27 cellular contexts compared by ENCODE assay signal in the genomic region with DNA sequence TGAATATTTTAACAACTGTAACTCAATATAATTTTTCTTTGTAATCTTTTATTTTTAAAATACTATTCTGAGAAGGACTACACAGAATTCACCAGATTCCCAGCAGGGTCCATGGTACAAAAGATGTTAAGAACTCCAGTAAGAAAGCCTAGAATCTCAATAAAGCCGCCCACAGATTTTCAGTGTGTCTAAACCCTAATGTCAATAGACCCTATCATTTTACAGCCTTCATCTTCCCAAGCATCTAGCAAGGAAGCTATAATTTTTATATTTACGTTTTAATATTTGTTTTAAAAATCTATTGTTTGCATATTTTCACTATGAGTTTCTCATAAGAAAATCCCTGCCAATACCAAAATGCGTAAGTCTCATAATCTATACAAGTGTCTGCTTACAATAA.
"Had no signal": no experiment of that assay in that cellular context is flagged by ENCODE, and none has a peak within 500 bp of the region (broad histone marks: within the 10 kb centered on the region; RNA-seq: fewer than 3 reads in every experiment).

No MANE protein-coding gene starts in this region.

- H3K9me3 ChIP-seq: ascending aorta had no signal

- ATAC-seq: activated CD8-positive, alpha-beta memory T cell treated with anti-CD3 and anti-CD28 coated beads, Interleukin-2, amount 10 ng/mL, durations not matched to agents 7 days and 5 days; activated CD8-positive, alpha-beta T cell treated with anti-CD3 and anti-CD28 coated beads, Interleukin-2, amount 10 ng/mL, durations not matched to agents 7 days and 5 days; activated naive CD8-positive, alpha-beta T cell treated with anti-CD3 and anti-CD28 coated beads, Interleukin-2, amount 50 U/mL, for 24 hours had no signal

- H3K27ac ChIP-seq: ascending aorta, cardiac muscle cell had no signal

- H3K4me1 ChIP-seq: ascending aorta had no signal

- H3K36me3 ChIP-seq: ascending aorta, cardiac muscle cell had no signal

- H3K4me3 ChIP-seq: ascending aorta, cardiac muscle cell had no signal

- H3K27me3 ChIP-seq: ascending aorta, cardiac muscle cell had no signal

- DNase-seq: activated B cell treated with CpG ODN at 0.5 μM for 24 hours; activated CD4-positive, alpha-beta memory T cell treated with anti-CD3 and anti-CD28 coated beads, Interleukin-2, amount 10 ng/mL, durations not matched to agents 7 days and 5 days; activated CD4-positive, alpha-beta T cell treated with anti-CD3 and anti-CD28 coated beads for 4 hours; activated CD4-positive, alpha-beta T cell treated with anti-CD3 and anti-CD28 coated beads, Interleukin-2, amount 10 ng/mL, durations not matched to agents 7 days and 5 days; activated CD4-positive, alpha-beta T cell treated with anti-CD3 and anti-CD28 coated beads, Interleukin-2, amount 50 U/mL, for 48 hours; activated CD4-positive, CD25-positive, alpha-beta regulatory T cell treated with anti-CD3 and anti-CD28 coated beads, Interleukin-2, amount 50 U/mL, for 72 hours; activated CD8-positive, alpha-beta memory T cell treated with anti-CD3 and anti-CD28 coated beads for 24 hours; activated CD8-positive, alpha-beta memory T cell treated with anti-CD3 and anti-CD28 coated beads, Interleukin-2, amount 10 ng/mL, durations not matched to agents 7 days and 5 days; activated CD8-positive, alpha-beta memory T cell treated with anti-CD3 and anti-CD28 coated beads, Interleukin-2, amount 50 U/mL, for 48 hours; activated CD8-positive, alpha-beta T cell treated with anti-CD3 and anti-CD28 coated beads, Interleukin-2, amount 10 ng/mL, durations not matched to agents 7 days and 5 days; activated effector memory CD4-positive, alpha-beta T cell treated with Interleukin-2 at 50 U/mL for 16 hours; activated gamma-delta T cell; activated naive CD4-positive, alpha-beta T cell treated with anti-CD3 and anti-CD28 coated beads, Interleukin-2, amount 10 ng/mL, durations not matched to agents 7 days and 5 days; activated naive CD4-positive, alpha-beta T cell treated with Interleukin-2 at 50 U/mL for 16 hours; activated naive CD8-positive, alpha-beta T cell treated with anti-CD3 and anti-CD28 coated beads, Interleukin-2, amount 10 ng/mL, durations not matched to agents 7 days and 5 days; activated naive CD8-positive, alpha-beta T cell treated with anti-CD3 and anti-CD28 coated beads, Interleukin-2, amount 50 U/mL, for 24 hours; activated T-cell treated with anti-CD3 and anti-CD28 coated beads, Interleukin-2, amount 50 U/mL, for 24 hours; activated T-cell treated with anti-CD3 and anti-CD28 coated beads, Interleukin-2, amount 50 U/mL, for 48 hours; amygdala; anterior cingulate cortex; caudate nucleus; cerebellar nuclear complex; T-helper 1 cell; T-helper 2 cell; T-helper 9 cell had no signal
